1 cellular context compared by ENCODE assay signal in the genomic region with DNA sequence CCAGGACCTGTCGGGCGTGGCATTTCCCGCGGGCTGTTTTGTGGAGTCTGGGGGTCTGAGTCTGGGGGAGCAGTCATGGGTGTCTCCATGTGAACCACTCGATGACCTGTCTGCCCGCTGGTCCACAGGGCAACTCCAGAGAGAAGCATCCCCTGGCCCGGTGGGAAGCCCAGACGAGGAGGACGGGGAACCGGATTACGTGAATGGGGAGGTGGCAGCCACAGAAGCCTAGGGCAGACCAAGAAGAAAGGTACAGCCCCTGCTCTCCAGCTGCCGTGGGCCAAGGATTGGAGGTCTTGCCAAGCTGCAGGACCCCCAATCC.
TF ChIP-seq lines count a peak whose summit lies in the region.

No MANE protein-coding gene starts in this region.

TF ChIP-seq in GM12878, 131 proteins besides CTCF, POLR2A, EP300 and RAD21:
- TF ChIP-seq POU2F2 (IDR thresholded peaks at IDR 0.05; ENCODE audit: borderline replicate concordance, low read depth, low read length) (no peak), CHD4 (IDR thresholded peaks at IDR 0.05) (no peak), MTA3 (IDR thresholded peaks at IDR 0.05; ENCODE audit: borderline replicate concordance, low read length) (no peak), SIN3A (IDR thresholded peaks at IDR 0.05; ENCODE audit: low read depth, low read length) (no peak), RBBP5 (conservative IDR thresholded peaks at IDR 0.05) (no peak)
